ENCODE assay signal across 1 cellular context in the genomic region with DNA sequence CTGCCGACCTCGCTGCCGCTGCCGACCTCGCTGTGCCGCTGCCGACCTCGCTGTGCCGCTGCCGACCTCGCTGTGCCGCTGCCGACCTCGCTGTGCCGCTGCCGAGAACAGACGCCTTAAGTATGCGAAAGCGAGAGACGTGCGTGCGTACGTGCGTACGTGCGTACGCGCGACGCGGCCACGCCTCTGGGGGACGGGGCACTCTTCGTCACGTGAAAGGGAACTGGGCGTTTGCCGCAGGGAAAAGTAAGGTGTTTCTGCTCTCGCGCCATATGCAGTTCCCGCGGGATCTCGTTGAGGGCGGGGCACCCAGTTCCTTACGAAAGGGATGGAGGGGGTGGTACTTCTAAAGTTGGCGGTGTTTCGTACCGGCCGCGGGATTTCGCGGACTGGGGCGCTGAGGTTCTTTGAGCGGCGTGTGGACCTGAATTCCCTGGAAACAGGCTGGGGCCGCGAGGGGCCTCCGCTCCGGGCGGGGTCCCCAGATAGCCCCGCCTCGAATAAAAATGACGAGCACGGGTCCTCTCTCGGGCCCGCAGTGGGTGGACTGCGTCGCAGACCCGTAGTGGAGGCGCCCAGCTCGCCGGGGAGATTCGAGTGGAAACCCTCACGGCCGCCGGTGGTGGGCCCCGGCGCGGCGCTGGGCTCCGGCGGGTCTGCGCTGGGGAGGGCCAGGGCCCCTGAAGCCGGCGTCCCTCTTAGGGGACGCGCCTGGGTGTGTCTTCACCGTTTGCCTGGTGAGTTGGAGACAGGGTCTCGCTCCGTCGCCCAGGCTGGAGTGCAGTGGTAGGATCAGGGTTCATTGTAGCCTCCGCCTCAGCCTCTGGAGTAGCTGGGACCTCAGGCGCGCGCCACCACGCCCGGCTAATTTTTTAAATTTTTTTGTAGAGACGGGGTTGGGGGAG.
TF ChIP-seq lines count a peak whose summit lies in the region.

Gene EIF4A3, minus strand, starts transcription at position 94 of the 905 bp plus-strand sequence. CDS start 167 bp downstream, outside the sequence.

TF ChIP-seq in HEK293, 187 proteins besides CTCF, POLR2A, EP300 and RAD21 (continued from another document):
- TF ChIP-seq ZNF692 (tag by site-specific recombination; IDR thresholded peaks at IDR 0.05), result peak; percentile 98
- peak; percentile 56; the same call in 1 of the 2 replicates for TF ChIP-seq ZNF660 (tag by site-specific recombination; IDR thresholded peaks at IDR 0.05)
- no peak for TF ChIP-seq GLI2 (tag by site-specific recombination; IDR thresholded peaks at IDR 0.05; ENCODE audit: borderline replicate concordance, low read depth)
- peak; percentile 75 for TF ChIP-seq PRDM1 (tag by site-specific recombination; IDR thresholded peaks at IDR 0.05)
- TF ChIP-seq ZNF837 (tag by site-specific recombination; IDR thresholded peaks at IDR 0.05), result no peak
- TF ChIP-seq ZNF658 (tag by site-specific recombination; IDR thresholded peaks at IDR 0.05), result no peak
- peak; percentile 86 for TF ChIP-seq SP2 (tag by site-specific recombination; IDR thresholded peaks at IDR 0.05)
- TF ChIP-seq ZNF366 (tag by site-specific recombination; conservative IDR thresholded peaks at IDR 0.05), result peak; percentile 59; the same call in 1 of the 2 replicates
- TF ChIP-seq ZNF624 (tag by site-specific recombination; IDR thresholded peaks at IDR 0.05), result no peak
- TF ChIP-seq ZNF521 (tag by site-specific recombination; IDR thresholded peaks at IDR 0.05), result no peak
- TF ChIP-seq KLF7 (tag by site-specific recombination; IDR thresholded peaks at IDR 0.05; ENCODE audit: borderline replicate concordance), result peak; percentile 97
- TF ChIP-seq, protein P1, sequence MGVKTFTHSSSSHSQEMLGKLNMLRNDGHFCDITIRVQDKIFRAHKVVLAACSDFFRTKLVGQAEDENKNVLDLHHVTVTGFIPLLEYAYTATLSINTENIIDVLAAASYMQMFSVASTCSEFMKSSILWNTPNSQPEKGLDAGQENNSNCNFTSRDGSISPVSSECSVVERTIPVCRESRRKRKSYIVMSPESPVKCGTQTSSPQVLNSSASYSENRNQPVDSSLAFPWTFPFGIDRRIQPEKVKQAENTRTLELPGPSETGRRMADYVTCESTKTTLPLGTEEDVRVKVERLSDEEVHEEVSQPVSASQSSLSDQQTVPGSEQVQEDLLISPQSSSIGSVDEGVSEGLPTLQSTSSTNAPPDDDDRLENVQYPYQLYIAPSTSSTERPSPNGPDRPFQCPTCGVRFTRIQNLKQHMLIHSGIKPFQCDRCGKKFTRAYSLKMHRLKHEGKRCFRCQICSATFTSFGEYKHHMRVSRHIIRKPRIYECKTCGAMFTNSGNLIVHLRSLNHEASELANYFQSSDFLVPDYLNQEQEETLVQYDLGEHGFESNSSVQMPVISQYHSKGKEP (tag by site-specific recombination; IDR thresholded peaks at IDR 0.05), result no peak
- 0 out of 2 replicates have a peak, but pooled peaks have one; percentile 30 for TF ChIP-seq ZBTB11 (tag by site-specific recombination; conservative IDR thresholded peaks at IDR 0.05; ENCODE audit: low read depth)
- TF ChIP-seq ZFP41 (tag by site-specific recombination; IDR thresholded peaks at IDR 0.05; ENCODE audit: borderline replicate concordance), result no peak
- TF ChIP-seq, protein P2, sequence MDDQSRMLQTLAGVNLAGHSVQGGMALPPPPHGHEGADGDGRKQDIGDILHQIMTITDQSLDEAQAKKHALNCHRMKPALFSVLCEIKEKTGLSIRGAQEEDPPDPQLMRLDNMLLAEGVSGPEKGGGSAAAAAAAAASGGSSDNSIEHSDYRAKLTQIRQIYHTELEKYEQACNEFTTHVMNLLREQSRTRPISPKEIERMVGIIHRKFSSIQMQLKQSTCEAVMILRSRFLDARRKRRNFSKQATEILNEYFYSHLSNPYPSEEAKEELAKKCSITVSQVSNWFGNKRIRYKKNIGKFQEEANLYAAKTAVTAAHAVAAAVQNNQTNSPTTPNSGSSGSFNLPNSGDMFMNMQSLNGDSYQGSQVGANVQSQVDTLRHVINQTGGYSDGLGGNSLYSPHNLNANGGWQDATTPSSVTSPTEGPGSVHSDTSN (CRISPR knock-in tag; IDR thresholded peaks at IDR 0.05), result peak; percentile 98
- TF ChIP-seq ZSCAN16 (tag by site-specific recombination; IDR thresholded peaks at IDR 0.05), result no peak
- no peak for TF ChIP-seq ZNF510 (tag by site-specific recombination; IDR thresholded peaks at IDR 0.05; ENCODE audit: insufficient replicate concordance)
- peak; percentile 40 for TF ChIP-seq ZNF341 (tag by site-specific recombination; IDR thresholded peaks at IDR 0.05; ENCODE audit: low read depth)
